ENCODE assay signal across 20 cellular contexts in the genomic region with DNA sequence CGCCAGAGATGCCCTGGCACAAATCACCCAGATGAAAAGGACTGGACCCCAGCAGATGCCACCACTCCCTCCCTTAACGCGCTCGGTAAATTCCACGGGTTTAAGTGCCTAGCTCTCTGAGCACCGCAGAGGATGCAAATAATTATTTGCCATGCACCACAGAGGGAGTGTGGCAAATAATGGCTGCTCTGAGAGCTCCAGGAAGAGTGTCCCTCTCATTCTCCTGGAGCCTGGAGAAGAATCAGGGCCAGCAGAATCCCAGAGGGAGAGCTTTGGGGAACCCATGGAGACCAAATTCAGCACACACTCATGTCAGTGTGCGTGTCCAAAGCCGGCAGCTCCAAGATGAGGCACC. TPM values are rescaled to one million over a fixed set of nuclear protein-coding genes. Genes with fewer than 3 reads are reported as not detected.
A peak's percentile ranks its signal among the peaks of the same experiment; 100 is the strongest.
DNase-seq lines count a peak whose midpoint lies in the region; ATAC-seq and TF ChIP-seq lines count a peak whose summit lies in the region.
"Had no signal": no experiment of that assay in that cellular context is flagged by ENCODE, and none has a peak within 500 bp of the region (broad histone marks: within the 10 kb centered on the region; RNA-seq: fewer than 3 reads in every experiment).

No MANE protein-coding gene starts in this region.

- intact Hi-C loops in stomach (cut with DNase I; ENCODE audit: low total_unique reads) = no loop called here

- H3K27me3 Mint-ChIP-seq in HFFc6 (ENCODE audit: insufficient read depth) (peaks cover 5% of the 10 kb centered on the region; the same call in 1 of the 2 replicates), nephron progenitor cell (ENCODE audit: low read depth, poor library complexity) (no peaks in the 10 kb centered on the region), mesothelial cell of epicardium (ENCODE audit: low read depth) (peaks cover 9% of the 10 kb centered on the region)

- H3K79me2 ChIP-seq in ACC112 (ENCODE audit: control insufficient read depth, insufficient read depth, low read length, unreplicated experiment) = no peaks in the 10 kb centered on the region

- no peaks in the 10 kb centered on the region for H3K9me3 Mint-ChIP-seq in HFFc6
- peaks cover 5% of the 10 kb centered on the region for H3K9me3 Mint-ChIP-seq in nephron progenitor cell
- peaks cover 3% of the 10 kb centered on the region for H3K9me3 Mint-ChIP-seq in mesothelial cell of epicardium
- H3K9me3 Mint-ChIP-seq: stimulated activated naive CD8-positive, alpha-beta T cell treated with anti-CD3 and anti-CD28 coated beads, Interleukin-15, Interleukin-2, amounts not matched to agents 100 ng/mL and 50 ng/mL, for 24 hours had no signal

- DNase-seq in HFFc6 = no peak
- DNase-seq in nephron progenitor cell = no peak
- no peak for DNase-seq in stomach
- DNase-seq in mesothelial cell of epicardium (ENCODE audit: low spot score in 2 of 2, unreplicated experiment in 2 of 2) = no peak
- no peak for DNase-seq in 8988T
- DNase-seq: activated CD4-positive, alpha-beta T cell treated with anti-CD3 and anti-CD28 coated beads, Interleukin-2, amount 50 U/mL, for 1 hour; cerebellar nuclear complex; effector memory CD4-positive, alpha-beta T cell; hippocampal formation; kidney; stimulated activated CD4-positive, alpha-beta T cell treated with anti-CD3 and anti-CD28 coated beads, Interleukin-1b, Interleukin-23, amount 100 ng/mL, for 48 hours; upper lobe of right lung had no signal

- no peaks in the 10 kb centered on the region for H3K36me3 ChIP-seq in ACC112 (ENCODE audit: insufficient read depth, low read length)
- H3K36me3 ChIP-seq in stomach = no peaks in the 10 kb centered on the region
- H3K36me3 ChIP-seq: neutrophil, right atrium auricular region, upper lobe of right lung had no signal

- H3K27ac ChIP-seq in ACC112 (ENCODE audit: low read depth, low read length) (0 out of 2 replicates have a peak overlapping the region, but pooled peaks have one; percentile 42), stomach (no peak overlapping the region)
- H3K27ac ChIP-seq: neutrophil, right atrium auricular region, upper lobe of right lung had no signal

- H3K27me3 ChIP-seq in ACC112 (ENCODE audit: insufficient read depth, low read length) (no peaks in the 10 kb centered on the region), stomach (peaks cover 0 to 25% (median 0%) of the 10 kb centered on the region in 3 donors)
- H3K27me3 ChIP-seq: right atrium auricular region had no signal

- 64 to 66% (median 65%) methylated on average over 8 of the region's 8 CpGs for WGBS in stomach, 5 donors

- H3K9me3 ChIP-seq in stomach = no peaks in the 10 kb centered on the region
- H3K9me3 ChIP-seq: Caco-2, neutrophil, right atrium auricular region, upper lobe of right lung had no signal

- no peak overlapping the region for H3K4me3 ChIP-seq in ACC112 (ENCODE audit: low read depth, low read length)
- H3K4me3 ChIP-seq in stomach = no peak overlapping the region
- H3K4me3 ChIP-seq: right atrium auricular region, upper lobe of right lung had no signal

- TF ChIP-seq POLR2A in stomach (IDR thresholded peaks at IDR 0.05) = no peak

- H3K4me1 Mint-ChIP-seq in HFFc6 (ENCODE audit: low read depth) = peaks cover 37% of the 10 kb centered on the region
- peaks cover 44% of the 10 kb centered on the region for H3K4me1 Mint-ChIP-seq in nephron progenitor cell
- H3K4me1 Mint-ChIP-seq in mesothelial cell of epicardium = peaks cover 28% of the 10 kb centered on the region

- H3K36me3 Mint-ChIP-seq in HFFc6 (ENCODE audit: low read depth) = peaks cover 4% of the 10 kb centered on the region; the same call in 1 of the 2 replicates
- H3K36me3 Mint-ChIP-seq in nephron progenitor cell (ENCODE audit: low read depth) = peaks cover 9% of the 10 kb centered on the region
- no peaks in the 10 kb centered on the region for H3K36me3 Mint-ChIP-seq in mesothelial cell of epicardium

- TF ChIP-seq EP300 in stomach (IDR thresholded peaks at IDR 0.05) = no peak

- H3K4me3 Mint-ChIP-seq in HFFc6 = peak overlapping the region; percentile 82
- H3K4me3 Mint-ChIP-seq in nephron progenitor cell = peak overlapping the region; percentile 47
- H3K4me3 Mint-ChIP-seq in mesothelial cell of epicardium = no peak overlapping the region
- H3K4me3 Mint-ChIP-seq: stimulated activated naive CD8-positive, alpha-beta T cell treated with anti-CD3 and anti-CD28 coated beads, Interleukin-15, Interleukin-2, amounts not matched to agents 100 ng/mL and 50 ng/mL, for 24 hours had no signal

- peak overlapping the region; percentile 99 for H3K27ac Mint-ChIP-seq in HFFc6
- peak overlapping the region; percentile 97 for H3K27ac Mint-ChIP-seq in nephron progenitor cell
- H3K27ac Mint-ChIP-seq in mesothelial cell of epicardium = no peak overlapping the region
- H3K27ac Mint-ChIP-seq: stimulated activated naive CD8-positive, alpha-beta T cell treated with anti-CD3 and anti-CD28 coated beads, Interleukin-15, Interleukin-2, amounts not matched to agents 100 ng/mL and 50 ng/mL, for 24 hours had no signal

- H3K4me1 ChIP-seq in ACC112 (ENCODE audit: control insufficient read depth, insufficient read depth, low read length, unreplicated experiment) = peaks cover 16% of the 10 kb centered on the region
- H3K4me1 ChIP-seq in stomach = no peaks in the 10 kb centered on the region
- H3K4me1 ChIP-seq: Caco-2, right atrium auricular region, upper lobe of right lung had no signal

- H2AFZ ChIP-seq in ACC112 (ENCODE audit: low read length, unreplicated experiment) = peak overlapping the region; percentile 57

- ATAC-seq in SK-N-SH treated with all-trans-retinoic acid at 6 μM for 48 hours (peak; percentile 68; the same call in 1 of the 3 replicates), GM21786 (IDR thresholded peaks at IDR 0.05; ENCODE audit: unreplicated experiment) (no peak)

- TF ChIP-seq CTCF in HFFc6 (IDR thresholded peaks at IDR 0.05) = peak; percentile 44
- TF ChIP-seq CTCF in nephron progenitor cell (IDR thresholded peaks at IDR 0.05) = no peak
- TF ChIP-seq CTCF in stomach (IDR thresholded peaks at IDR 0.05) = no peak
- no peak for TF ChIP-seq CTCF in mesothelial cell of epicardium (IDR thresholded peaks at IDR 0.05; ENCODE audit: unreplicated experiment)

TF ChIP-seq in SK-N-SH treated with all-trans-retinoic acid at 6 μM for 48 hours, 23 proteins besides CTCF, POLR2A, EP300 and RAD21 (continues in another document):
- TF ChIP-seq ZC3H10 (CRISPR knock-in tag; IDR thresholded peaks at IDR 0.05) (no peak), ZNF565 (CRISPR knock-in tag; conservative IDR thresholded peaks at IDR 0.05; ENCODE audit: low read depth) (no peak), ARNTL (CRISPR knock-in tag; IDR thresholded peaks at IDR 0.05; ENCODE audit: borderline replicate concordance, low read depth) (no peak), ESRRG (CRISPR knock-in tag; IDR thresholded peaks at IDR 0.05) (no peak), RARB (CRISPR knock-in tag; IDR thresholded peaks at IDR 0.05) (no peak), TCF4 (CRISPR knock-in tag; IDR thresholded peaks at IDR 0.05; ENCODE audit: borderline replicate concordance) (no peak), BACH2 (CRISPR knock-in tag; IDR thresholded peaks at IDR 0.05; ENCODE audit: borderline replicate concordance) (no peak)
- TF ChIP-seq, protein P1, sequence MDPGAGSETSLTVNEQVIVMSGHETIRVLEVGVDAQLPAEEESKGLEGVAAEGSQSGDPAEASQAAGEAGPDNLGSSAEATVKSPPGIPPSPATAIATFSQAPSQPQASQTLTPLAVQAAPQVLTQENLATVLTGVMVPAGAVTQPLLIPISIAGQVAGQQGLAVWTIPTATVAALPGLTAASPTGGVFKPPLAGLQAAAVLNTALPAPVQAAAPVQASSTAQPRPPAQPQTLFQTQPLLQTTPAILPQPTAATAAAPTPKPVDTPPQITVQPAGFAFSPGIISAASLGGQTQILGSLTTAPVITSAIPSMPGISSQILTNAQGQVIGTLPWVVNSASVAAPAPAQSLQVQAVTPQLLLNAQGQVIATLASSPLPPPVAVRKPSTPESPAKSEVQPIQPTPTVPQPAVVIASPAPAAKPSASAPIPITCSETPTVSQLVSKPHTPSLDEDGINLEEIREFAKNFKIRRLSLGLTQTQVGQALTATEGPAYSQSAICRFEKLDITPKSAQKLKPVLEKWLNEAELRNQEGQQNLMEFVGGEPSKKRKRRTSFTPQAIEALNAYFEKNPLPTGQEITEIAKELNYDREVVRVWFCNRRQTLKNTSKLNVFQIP (CRISPR knock-in tag; IDR thresholded peaks at IDR 0.05; ENCODE audit: borderline replicate concordance, low read depth) = no peak
- TF ChIP-seq, protein P2, sequence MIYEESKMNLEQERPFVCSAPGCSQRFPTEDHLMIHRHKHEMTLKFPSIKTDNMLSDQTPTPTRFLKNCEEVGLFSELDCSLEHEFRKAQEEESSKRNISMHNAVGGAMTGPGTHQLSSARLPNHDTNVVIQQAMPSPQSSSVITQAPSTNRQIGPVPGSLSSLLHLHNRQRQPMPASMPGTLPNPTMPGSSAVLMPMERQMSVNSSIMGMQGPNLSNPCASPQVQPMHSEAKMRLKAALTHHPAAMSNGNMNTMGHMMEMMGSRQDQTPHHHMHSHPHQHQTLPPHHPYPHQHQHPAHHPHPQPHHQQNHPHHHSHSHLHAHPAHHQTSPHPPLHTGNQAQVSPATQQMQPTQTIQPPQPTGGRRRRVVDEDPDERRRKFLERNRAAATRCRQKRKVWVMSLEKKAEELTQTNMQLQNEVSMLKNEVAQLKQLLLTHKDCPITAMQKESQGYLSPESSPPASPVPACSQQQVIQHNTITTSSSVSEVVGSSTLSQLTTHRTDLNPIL (CRISPR knock-in tag; IDR thresholded peaks at IDR 0.05; ENCODE audit: low read depth) = no peak
- TF ChIP-seq, protein P3, sequence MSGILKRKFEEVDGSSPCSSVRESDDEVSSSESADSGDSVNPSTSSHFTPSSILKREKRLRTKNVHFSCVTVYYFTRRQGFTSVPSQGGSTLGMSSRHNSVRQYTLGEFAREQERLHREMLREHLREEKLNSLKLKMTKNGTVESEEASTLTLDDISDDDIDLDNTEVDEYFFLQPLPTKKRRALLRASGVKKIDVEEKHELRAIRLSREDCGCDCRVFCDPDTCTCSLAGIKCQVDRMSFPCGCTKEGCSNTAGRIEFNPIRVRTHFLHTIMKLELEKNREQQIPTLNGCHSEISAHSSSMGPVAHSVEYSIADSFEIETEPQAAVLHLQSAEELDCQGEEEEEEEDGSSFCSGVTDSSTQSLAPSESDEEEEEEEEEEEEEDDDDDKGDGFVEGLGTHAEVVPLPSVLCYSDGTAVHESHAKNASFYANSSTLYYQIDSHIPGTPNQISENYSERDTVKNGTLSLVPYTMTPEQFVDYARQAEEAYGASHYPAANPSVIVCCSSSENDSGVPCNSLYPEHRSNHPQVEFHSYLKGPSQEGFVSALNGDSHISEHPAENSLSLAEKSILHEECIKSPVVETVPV (CRISPR knock-in tag; IDR thresholded peaks at IDR 0.05) = no peak

RNA-seq across cellular contexts. Expression of a gene that starts 0.7 kb away (rescaled TPM):
- total RNA-seq in HFFc6 (2021; fragmentation: NEBNext Ultra II Directional; extraction: Animal tissue kit (Norgen Biotek cat#: 25700)) = under 1 TPM in 3 of 6 experiments, not detected in 3; 0.07 to 0.45 (median 0.31) TPM
- total RNA-seq in stomach (not detected), mesothelial cell of epicardium (0.20 to 1.3 TPM (median 0.97 TPM) in 3 replicates)
- under 1 TPM in 1 of 3 donors, not detected in 2; 0.20 TPM for polyA plus RNA-seq in stomach
- total RNA-seq: G401, upper lobe of right lung had no signal

RNA-seq across cellular contexts. Expression of a gene that starts 42.5 kb away (rescaled TPM):
- 1 to 10 TPM; 5.3 to 7.1 (median 5.9) TPM for total RNA-seq in HFFc6 (2021; fragmentation: NEBNext Ultra II Directional; extraction: Animal tissue kit (Norgen Biotek cat#: 25700))
- 10 to 100 TPM in 3 of 5 donors, 1 to 10 TPM in 2; 3.5 to 35.6 (median 17.4) TPM for total RNA-seq in stomach
- 1 to 10 TPM; 1.3 to 3.2 (median 1.7) TPM for polyA plus RNA-seq in stomach
- total RNA-seq in mesothelial cell of epicardium = 13.9 to 15.6 TPM (median 14.2 TPM) in 3 replicates
